In the genomic region with DNA sequence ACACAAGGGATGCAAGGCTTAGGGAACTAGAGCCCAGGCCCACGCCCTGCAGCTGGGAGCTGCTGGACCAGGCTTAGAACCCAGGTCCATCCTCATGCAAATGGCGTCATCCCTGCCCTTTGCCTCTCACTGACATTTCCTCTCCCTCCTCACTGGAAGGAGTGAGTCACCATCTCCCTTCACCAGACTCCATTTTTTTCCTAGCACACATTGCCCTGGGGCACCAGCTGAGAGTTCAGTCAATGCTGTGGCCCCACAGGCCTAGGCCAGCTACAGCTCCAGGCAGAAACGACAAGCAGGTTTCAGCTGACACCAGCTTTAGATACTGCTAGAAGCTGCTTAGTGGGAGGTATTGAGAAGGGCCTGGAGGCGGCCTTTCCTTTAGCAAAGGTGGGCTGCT, we compare ENCODE assay signal across 25 cellular contexts.
DNase-seq lines count a peak whose midpoint lies in the region; ATAC-seq and TF ChIP-seq lines count a peak whose summit lies in the region.
"Had no signal": no experiment of that assay in that cellular context is flagged by ENCODE, and none has a peak within 500 bp of the region (broad histone marks: within the 10 kb centered on the region; RNA-seq: fewer than 3 reads in every experiment).

No MANE protein-coding gene starts in this region.

- no peak overlapping the region for H3K4me3 ChIP-seq in NT2/D1 (ENCODE audit: insufficient read length, low read depth)
- no peak overlapping the region for H3K4me3 ChIP-seq in endodermal cell (ENCODE audit: low read length)
- H3K4me3 ChIP-seq in GM23338 = no peak overlapping the region
- H3K4me3 ChIP-seq: stomach, thyroid gland had no signal

- H3K9me2 ChIP-seq in GM23338 (ENCODE audit: insufficient read depth) = no peaks in the 10 kb centered on the region

- H3K36me3 ChIP-seq in NT2/D1 (ENCODE audit: insufficient read depth, insufficient read length, low read length) = no peaks in the 10 kb centered on the region
- H3K36me3 ChIP-seq in endodermal cell (ENCODE audit: control insufficient read depth, insufficient read depth, low read length) = no peaks in the 10 kb centered on the region
- no peaks in the 10 kb centered on the region for H3K36me3 ChIP-seq in GM23338 (ENCODE audit: insufficient read depth)
- H3K36me3 ChIP-seq: stomach, thyroid gland had no signal

- H3K4me2 ChIP-seq in GM23338 = no peak overlapping the region

- H3K36me3 Mint-ChIP-seq in endodermal cell (ENCODE audit: low read depth) (peaks cover 3% of the 10 kb centered on the region), GM23338 (ENCODE audit: low read depth) (peaks cover 10% of the 10 kb centered on the region; the same call in 2 of the 3 replicates)
- no peaks in the 10 kb centered on the region for H3K36me3 Mint-ChIP-seq in stimulated activated memory B cell treated with anti-CD40 and anti-IgM and Interleukin-4, amounts not matched to agents 10 μg/mL and 1 μg/mL and 100 μg/mL, for 72 hours
- H3K36me3 Mint-ChIP-seq: activated CD4-positive, alpha-beta memory T cell treated with anti-CD3 and anti-CD28 coated beads for 36 hours; activated naive CD8-positive, alpha-beta T cell; CD4-positive, alpha-beta memory T cell; natural killer cell had no signal

- H3K27ac Mint-ChIP-seq in endodermal cell (no peak overlapping the region), GM23338 (no peak overlapping the region)
- H3K27ac Mint-ChIP-seq in stimulated activated memory B cell treated with anti-CD40 and anti-IgM and Interleukin-4, amounts not matched to agents 10 μg/mL and 1 μg/mL and 100 μg/mL, for 72 hours = no peak overlapping the region
- H3K27ac Mint-ChIP-seq: activated CD4-positive, alpha-beta memory T cell treated with anti-CD3 and anti-CD28 coated beads for 36 hours; activated naive CD8-positive, alpha-beta T cell; CD4-positive, alpha-beta memory T cell; natural killer cell had no signal

- H3K27me3 ChIP-seq in NT2/D1 (ENCODE audit: insufficient read depth, insufficient read length) = no peaks in the 10 kb centered on the region
- no peaks in the 10 kb centered on the region for H3K27me3 ChIP-seq in endodermal cell (ENCODE audit: control insufficient read depth, insufficient read depth, low read length, poor library complexity, severe bottlenecking)
- no peaks in the 10 kb centered on the region for H3K27me3 ChIP-seq in GM23338 (ENCODE audit: insufficient read depth)
- H3K27me3 ChIP-seq: thyroid gland had no signal

- TF ChIP-seq CTCF in endodermal cell (conservative IDR thresholded peaks at IDR 0.05) (no peak), GM23338 (conservative IDR thresholded peaks at IDR 0.05; ENCODE audit: low read depth in 2 of 2) (no peak)

- H3F3A ChIP-seq in GM23338 (replicated peaks; ENCODE audit: low read depth) = no peaks in the 10 kb centered on the region

- no peaks in the 10 kb centered on the region for H3K9me3 ChIP-seq in NT2/D1 (ENCODE audit: insufficient read depth, low read length)
- peaks cover 11% of the 10 kb centered on the region for H3K9me3 ChIP-seq in endodermal cell (ENCODE audit: control insufficient read depth, low read length)
- H3K9me3 ChIP-seq: thyroid gland had no signal

- DNase-seq in NCI-H146 (lab: John Stamatoyannopoulos, UW) = peak; percentile 39
- DNase-seq in NCI-H146 treated with DMSO at 0.1 percent for 48 hours (lab: John Stamatoyannopoulos, UW; ENCODE audit: unreplicated experiment) = no peak
- peak; percentile 84 for DNase-seq in NT2/D1 (ENCODE audit: low read depth, low spot score)
- DNase-seq in endodermal cell = peak; percentile 55
- DNase-seq in renal cortical epithelial cell (ENCODE audit: low read depth) = peak; percentile 2
- no peak for DNase-seq in GM23338 (ENCODE audit: low spot score)
- DNase-seq: 8988T; activated CD4-positive, alpha-beta memory T cell treated with anti-CD3 and anti-CD28 coated beads for 36 hours; activated CD4-positive, CD25-positive, alpha-beta regulatory T cell treated with anti-CD3 and anti-CD28 coated beads, Interleukin-2, amount 50 U/mL, for 72 hours; AML-193; CD4-positive, alpha-beta memory T cell; dermis blood vessel endothelial cell; natural killer cell; NCI-H1048; NCI-H187; NCI-H2171 treated with DMSO at 0.1 percent for 48 hours; NCI-H526; stimulated activated CD8-positive, alpha-beta memory T cell treated with anti-CD3 and anti-CD28 coated beads, Interleukin-4, amount 100 ng/mL, for 48 hours; stomach; thyroid gland had no signal

- H3K4me1 ChIP-seq in NT2/D1 (ENCODE audit: insufficient read depth, insufficient read length) (peaks cover 8% of the 10 kb centered on the region), endodermal cell (ENCODE audit: control insufficient read depth, insufficient read depth, low read length) (no peaks in the 10 kb centered on the region), GM23338 (ENCODE audit: insufficient read depth) (no peaks in the 10 kb centered on the region)
- H3K4me1 ChIP-seq: stomach, thyroid gland had no signal

- ATAC-seq in GM18519 (IDR thresholded peaks at IDR 0.05; ENCODE audit: low FRiP score, unreplicated experiment) (no peak), GM23338 (no peak)
- ATAC-seq in stimulated activated memory B cell treated with anti-CD40 and anti-IgM and Interleukin-4, amounts not matched to agents 10 μg/mL and 1 μg/mL and 100 μg/mL, for 72 hours = no peak
- ATAC-seq: natural killer cell had no signal

- H2AFZ ChIP-seq in GM23338 = no peak overlapping the region

- H3K27me3 Mint-ChIP-seq in endodermal cell (ENCODE audit: insufficient read depth) = no peaks in the 10 kb centered on the region
- H3K27me3 Mint-ChIP-seq in GM23338 (ENCODE audit: insufficient read depth, low read depth, poor library complexity) = peaks cover 3% of the 10 kb centered on the region
- H3K27me3 Mint-ChIP-seq in stimulated activated memory B cell treated with anti-CD40 and anti-IgM and Interleukin-4, amounts not matched to agents 10 μg/mL and 1 μg/mL and 100 μg/mL, for 72 hours = no peaks in the 10 kb centered on the region
- H3K27me3 Mint-ChIP-seq: activated CD4-positive, alpha-beta memory T cell treated with anti-CD3 and anti-CD28 coated beads for 36 hours; activated naive CD8-positive, alpha-beta T cell; CD4-positive, alpha-beta memory T cell; central memory CD8-positive, alpha-beta T cell had no signal

- 87 to 90% methylated on average over 2 to 4 of the region's 4 CpGs for WGBS in endodermal cell (ENCODE audit: insufficient coverage in 1 of 2, insufficient read length in 1 of 2), 2 experiments

- H4K20me1 ChIP-seq in GM23338 (replicated peaks; ENCODE audit: insufficient read depth) = no peaks in the 10 kb centered on the region

- no peak overlapping the region for H3K27ac ChIP-seq in endodermal cell (ENCODE audit: low read depth, low read length)
- no peak overlapping the region for H3K27ac ChIP-seq in GM23338 (ENCODE audit: low read depth)
- H3K27ac ChIP-seq: HL-60, thyroid gland had no signal

- H3K4me3 Mint-ChIP-seq in endodermal cell (no peak overlapping the region), GM23338 (no peak overlapping the region)
- no peak overlapping the region for H3K4me3 Mint-ChIP-seq in stimulated activated memory B cell treated with anti-CD40 and anti-IgM and Interleukin-4, amounts not matched to agents 10 μg/mL and 1 μg/mL and 100 μg/mL, for 72 hours
- H3K4me3 Mint-ChIP-seq: activated CD4-positive, alpha-beta memory T cell treated with anti-CD3 and anti-CD28 coated beads for 36 hours; activated naive CD8-positive, alpha-beta T cell; CD4-positive, alpha-beta memory T cell; central memory CD8-positive, alpha-beta T cell; natural killer cell had no signal

- H3K9ac ChIP-seq in NT2/D1 (ENCODE audit: insufficient read length, low read depth) = no peak overlapping the region
- no peak overlapping the region for H3K9ac ChIP-seq in endodermal cell (ENCODE audit: extremely low read depth, low read length, poor library complexity, severe bottlenecking)

- H3K9me3 Mint-ChIP-seq in endodermal cell (peaks cover 24% of the 10 kb centered on the region), GM23338 (peaks cover 90% of the 10 kb centered on the region)
- no peaks in the 10 kb centered on the region for H3K9me3 Mint-ChIP-seq in stimulated activated memory B cell treated with anti-CD40 and anti-IgM and Interleukin-4, amounts not matched to agents 10 μg/mL and 1 μg/mL and 100 μg/mL, for 72 hours
- H3K9me3 Mint-ChIP-seq: activated CD4-positive, alpha-beta memory T cell treated with anti-CD3 and anti-CD28 coated beads for 36 hours; central memory CD8-positive, alpha-beta T cell; natural killer cell had no signal

- H3K4me1 Mint-ChIP-seq in endodermal cell = no peaks in the 10 kb centered on the region
- no peaks in the 10 kb centered on the region for H3K4me1 Mint-ChIP-seq in GM23338
- no peaks in the 10 kb centered on the region for H3K4me1 Mint-ChIP-seq in stimulated activated memory B cell treated with anti-CD40 and anti-IgM and Interleukin-4, amounts not matched to agents 10 μg/mL and 1 μg/mL and 100 μg/mL, for 72 hours
- H3K4me1 Mint-ChIP-seq: CD4-positive, alpha-beta memory T cell; central memory CD8-positive, alpha-beta T cell; natural killer cell had no signal

- H3K79me2 ChIP-seq in GM23338 (replicated peaks; ENCODE audit: insufficient read depth) = no peaks in the 10 kb centered on the region

TF ChIP-seq in GM23338, 12 proteins besides CTCF, POLR2A, EP300 and RAD21 (continues in another document):
- no peak for TF ChIP-seq JUNB (IDR thresholded peaks at IDR 0.05; ENCODE audit: unreplicated experiment)
- TF ChIP-seq NANOG (IDR thresholded peaks at IDR 0.05; ENCODE audit: borderline replicate concordance) = no peak
- TF ChIP-seq EZH2phosphoT487 (IDR thresholded peaks at IDR 0.05; ENCODE audit: unreplicated experiment) = no peak
- no peak for TF ChIP-seq ZNF331 (CRISPR knock-in tag; IDR thresholded peaks at IDR 0.05; ENCODE audit: low read depth)
- no peak for TF ChIP-seq ZNF114 (CRISPR knock-in tag; IDR thresholded peaks at IDR 0.05)
- TF ChIP-seq, protein P1, sequence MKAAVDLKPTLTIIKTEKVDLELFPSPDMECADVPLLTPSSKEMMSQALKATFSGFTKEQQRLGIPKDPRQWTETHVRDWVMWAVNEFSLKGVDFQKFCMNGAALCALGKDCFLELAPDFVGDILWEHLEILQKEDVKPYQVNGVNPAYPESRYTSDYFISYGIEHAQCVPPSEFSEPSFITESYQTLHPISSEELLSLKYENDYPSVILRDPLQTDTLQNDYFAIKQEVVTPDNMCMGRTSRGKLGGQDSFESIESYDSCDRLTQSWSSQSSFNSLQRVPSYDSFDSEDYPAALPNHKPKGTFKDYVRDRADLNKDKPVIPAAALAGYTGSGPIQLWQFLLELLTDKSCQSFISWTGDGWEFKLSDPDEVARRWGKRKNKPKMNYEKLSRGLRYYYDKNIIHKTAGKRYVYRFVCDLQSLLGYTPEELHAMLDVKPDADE (IDR thresholded peaks at IDR 0.05) = no peak
- no peak for TF ChIP-seq STAT1 (IDR thresholded peaks at IDR 0.05; ENCODE audit: unreplicated experiment)
- TF ChIP-seq POLR2AphosphoS5 (IDR thresholded peaks at IDR 0.05; ENCODE audit: low read depth) = no peak
- no peak for TF ChIP-seq EZH2 (IDR thresholded peaks at IDR 0.05; ENCODE audit: low read depth, unreplicated experiment)
- no peak for TF ChIP-seq CREB1 (CRISPR knock-in tag; IDR thresholded peaks at IDR 0.05; ENCODE audit: low read depth)

Comparison
In these comparisons a context has a peak if more than half of its experiments do, and no peak if none do; other contexts are left out.
1. DNase-seq: peak in NCI-H146 (single experiment), NT2/D1 (single experiment), endodermal cell (single experiment) and renal cortical epithelial cell (single experiment); none in NCI-H146 treated with DMSO at 0.1 percent for 48 hours (single experiment) and GM23338 (single experiment).